11 cellular contexts compared by ENCODE assay signal in genomic region chr3:63274359-63274758, GRCh38. TPM values are rescaled to one million over a fixed set of nuclear protein-coding genes. Genes with fewer than 3 reads are reported as not detected.
"Had no signal": no experiment of that assay in that cellular context is flagged by ENCODE, and none has a peak within 500 bp of the region (broad histone marks: within the 10 kb centered on the region; RNA-seq: fewer than 3 reads in every experiment).

No MANE protein-coding gene starts in this region.

- H3K9me3 ChIP-seq: HAP-1 had no signal

- ATAC-seq: HCT116 had no signal

- H3K4me3 ChIP-seq: GM23248, HAP-1 had no signal

- DNase-seq: GM23248, H7, HFFc6, Kasumi-1, KG1 had no signal

- H3K4me1 ChIP-seq: HAP-1 had no signal

- H2AFZ ChIP-seq: GM23248 had no signal

- H3K36me3 ChIP-seq: HAP-1 had no signal

- H3K27ac ChIP-seq: GM23248, HL-60 had no signal

- H3K9ac ChIP-seq: GM23248 had no signal

RNA-seq across cellular contexts. Expression of gene SYNPR, which starts 3.7 kb away (rescaled TPM):
- total RNA-seq: GM23248, H4, HFFc6, HT1080 had no signal
- polyA plus RNA-seq: GM23248, IgD-negative memory B cell had no signal
